In the genomic region with DNA sequence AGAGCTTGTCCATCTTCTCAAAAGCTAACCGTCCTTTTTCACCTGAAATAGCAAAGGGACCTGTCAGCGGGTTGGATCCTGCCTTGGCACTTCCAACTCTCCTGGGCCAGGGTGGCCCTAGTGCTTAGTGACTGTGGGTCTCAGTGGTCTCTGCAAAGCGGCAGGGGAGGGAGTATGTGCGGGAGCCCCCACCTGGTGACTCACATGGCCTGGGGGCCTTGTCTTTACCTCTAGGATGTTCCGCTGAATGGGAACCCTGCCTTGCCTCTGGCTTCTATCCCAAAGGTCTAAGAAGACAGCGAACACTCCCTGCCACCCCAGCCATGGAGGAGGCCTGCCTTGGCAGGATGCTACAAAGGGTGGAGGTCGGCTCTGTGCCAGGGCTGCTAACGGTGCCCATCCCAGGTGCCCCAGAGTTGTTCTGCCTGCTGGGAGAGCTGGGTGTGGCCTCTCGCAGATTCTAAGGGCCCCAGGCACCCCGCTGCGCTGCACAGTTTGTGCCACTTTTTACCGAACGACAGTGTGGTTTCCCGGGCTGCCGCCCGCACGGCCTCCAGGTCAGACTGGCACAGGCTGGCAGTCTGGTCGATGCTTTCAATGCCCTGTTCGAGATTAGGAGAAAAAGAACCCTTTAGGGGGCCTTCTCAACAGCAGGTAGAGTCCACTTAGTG, we compare ENCODE assay signal across 9 cellular contexts.
A peak's percentile ranks its signal among the peaks of the same experiment; 100 is the strongest.
DNase-seq lines count a peak whose midpoint lies in the region; ATAC-seq and TF ChIP-seq lines count a peak whose summit lies in the region.
"Had no signal": no experiment of that assay in that cellular context is flagged by ENCODE, and none has a peak within 500 bp of the region (broad histone marks: within the 10 kb centered on the region; RNA-seq: fewer than 3 reads in every experiment).

No MANE protein-coding gene starts in this region.

- H4K8ac ChIP-seq in H9 (replicated peaks; ENCODE audit: insufficient read length, low read depth, low read length) = no peak overlapping the region

- peaks cover 6 to 20% (median 20%) of the 10 kb centered on the region in 3 donors for H3K4me1 Mint-ChIP-seq in IgD-negative memory B cell
- no peaks in the 10 kb centered on the region for H3K4me1 Mint-ChIP-seq in H9

- TF ChIP-seq CTCF in breast epithelium (IDR thresholded peaks at IDR 0.05) = no peak
- no peak for TF ChIP-seq CTCF in psoas muscle (IDR thresholded peaks at IDR 0.05)
- no peak for TF ChIP-seq CTCF in H9 (conservative IDR thresholded peaks at IDR 0.05)

- H3T11ph ChIP-seq in H9 (ENCODE audit: low read length) = no peak overlapping the region

- H4K5ac ChIP-seq in H9 (ENCODE audit: insufficient read length, low read depth, low read length) = no peak overlapping the region

- no peak for TF ChIP-seq POLR2A in breast epithelium (IDR thresholded peaks at IDR 0.05)

- no peak overlapping the region for H2BK5ac ChIP-seq in H9 (ENCODE audit: insufficient read length, low read length)

- H3K27ac Mint-ChIP-seq in IgD-negative memory B cell (peak overlapping the region; percentile 39 to 89 (median 61)), H9 (no peak overlapping the region)

- peaks cover 6% of the 10 kb centered on the region for H3K36me3 Mint-ChIP-seq in IgD-negative memory B cell
- H3K36me3 Mint-ChIP-seq in H9 (ENCODE audit: insufficient read depth in 1 of 3, low read depth in 3 of 3) = peaks cover 3 to 25% (median 20%) of the 10 kb centered on the region in 3 experiments; a peak in 6 of 7 replicates

- H3K4me3 ChIP-seq in breast epithelium = no peak overlapping the region
- no peak overlapping the region for H3K4me3 ChIP-seq in psoas muscle
- H3K4me3 ChIP-seq: tibial nerve had no signal

- H4K20me1 ChIP-seq in H9 (ENCODE audit: control insufficient read depth, insufficient read depth, insufficient read length) = no peaks in the 10 kb centered on the region

- H3K27me3 Mint-ChIP-seq in IgD-negative memory B cell (no peaks in the 10 kb centered on the region), H9 (ENCODE audit: low read depth) (no peaks in the 10 kb centered on the region)

- H3K4ac ChIP-seq in H9 (ENCODE audit: low read depth, low read length) = no peak overlapping the region

- no peak overlapping the region for H3K56ac ChIP-seq in H9 (ENCODE audit: insufficient read length, low read depth, low read length)

- no peak overlapping the region for H2BK20ac ChIP-seq in H9 (ENCODE audit: low read depth, low read length, poor library complexity, severe bottlenecking)

- DNase-seq in NCI-H2171 treated with DMSO at 0.1 percent for 48 hours (lab: John Stamatoyannopoulos, UW) (peak; percentile 20), NCI-H2171 (lab: John Stamatoyannopoulos, UW) (no peak), breast epithelium (ENCODE audit: low spot score in 2 of 2) (peak in 1 of 2 donors; percentile 37), psoas muscle (peak in 1 of 2 donors; percentile 64), H9 (no peak), AML-193 (lab: John Stamatoyannopoulos, UW) (no peak)

- H3K79me1 ChIP-seq in H9 (ENCODE audit: insufficient read depth, low read depth, low read length, poor library complexity, severe bottlenecking) = no peaks in the 10 kb centered on the region

- no peak overlapping the region for H2BK120ac ChIP-seq in H9 (ENCODE audit: low read depth, low read length, poor library complexity, severe bottlenecking)

- no peak overlapping the region for H2AFZ ChIP-seq in H9 (ENCODE audit: low read length)

- H3K9me3 Mint-ChIP-seq in IgD-negative memory B cell (no peaks in the 10 kb centered on the region), H9 (peaks cover 0 to 3% of the 10 kb centered on the region in 2 experiments; a peak in 1 of 5 replicates)

- H3K27ac ChIP-seq in breast epithelium (peak overlapping the region; percentile 27 to 57), psoas muscle (no peak overlapping the region), H9 (ENCODE audit: insufficient read length, low read depth, low read length) (no peak overlapping the region)
- H3K27ac ChIP-seq: tibial nerve had no signal

- no peak overlapping the region for H3K18ac ChIP-seq in H9 (ENCODE audit: insufficient read length, low read depth, low read length)

- H2BK12ac ChIP-seq in H9 (ENCODE audit: insufficient read length, low read depth, low read length) = no peak overlapping the region

- H3K36me3 ChIP-seq in breast epithelium (no peaks in the 10 kb centered on the region), psoas muscle (ENCODE audit: insufficient read depth in 1 of 2, low read depth in 1 of 2) (peaks cover 7 to 77% of the 10 kb centered on the region in 2 donors)

- no peak overlapping the region for H4K91ac ChIP-seq in H9 (ENCODE audit: insufficient read length, low read depth, low read length)

- no peaks in the 10 kb centered on the region for H3K23me2 ChIP-seq in H9 (ENCODE audit: insufficient read length, low read depth, low read length, poor library complexity, severe bottlenecking)

- no peak overlapping the region for H3K4me2 ChIP-seq in H9 (ENCODE audit: insufficient read depth, insufficient read length, low read length)

- H3K9me3 ChIP-seq in breast epithelium (no peaks in the 10 kb centered on the region), psoas muscle (no peaks in the 10 kb centered on the region), H9 (ENCODE audit: control insufficient read depth, low read depth, low read length) (no peaks in the 10 kb centered on the region)
- H3K9me3 ChIP-seq: tibial nerve had no signal

- no peak overlapping the region for H3K9ac ChIP-seq in H9 (ENCODE audit: extremely low read depth, insufficient read length, low read length)

- intact Hi-C loops in breast epithelium (cut with DNase I; ENCODE audit: low total_unique reads) (no loop called here), psoas muscle (cut with DNase I) (no loop called here)

- 85 to 92% (median 89%) methylated on average over 19 of the region's 19 CpGs for WGBS in psoas muscle, 3 donors
- no CpG with 5 or more reads among the region's 19 CpGs for WGBS in H9 (ENCODE audit: extremely low coverage, insufficient read length, low lambda C conversion rate)

- peak overlapping the region in 1 of 4 donors; percentile 37 for H3K4me3 Mint-ChIP-seq in IgD-negative memory B cell
- no peak overlapping the region for H3K4me3 Mint-ChIP-seq in H9

- no peak overlapping the region for H2AK5ac ChIP-seq in H9 (ENCODE audit: insufficient read length, low read length)

- H3K4me1 ChIP-seq in breast epithelium (peaks cover 5 to 9% of the 10 kb centered on the region in 2 donors), psoas muscle (peaks cover 7% of the 10 kb centered on the region), H9 (ENCODE audit: insufficient read depth, low read length) (no peaks in the 10 kb centered on the region)

- no peak overlapping the region for H3K14ac ChIP-seq in H9 (ENCODE audit: insufficient read depth, low read length)

- H3K23ac ChIP-seq in H9 (ENCODE audit: insufficient read length, low read depth, low read length) = no peak overlapping the region

- no peaks in the 10 kb centered on the region for H3K79me2 ChIP-seq in H9 (ENCODE audit: insufficient read depth, low read length)

- H3K27me3 ChIP-seq in breast epithelium (no peaks in the 10 kb centered on the region), psoas muscle (ENCODE audit: insufficient read depth in 3 of 3, low read length in 2 of 3) (no peaks in the 10 kb centered on the region), H9 (ENCODE audit: insufficient read depth, low read length) (no peaks in the 10 kb centered on the region)
- H3K27me3 ChIP-seq: tibial nerve had no signal

- no peak overlapping the region for H2BK15ac ChIP-seq in H9 (ENCODE audit: low read depth, low read length)

- ATAC-seq in psoas muscle = peak in 3 of 4 donors; percentile 7 to 24 (median 16)
- ATAC-seq in GM21528 (IDR thresholded peaks at IDR 0.05; ENCODE audit: low FRiP score, unreplicated experiment) = no peak

Comparison
In these comparisons a context has a peak if more than half of its experiments do, and no peak if none do; other contexts are left out.
1. H3K27ac Mint-ChIP-seq: peak in IgD-negative memory B cell (3 of 3); none in H9 (0 of 3).
2. H3K27ac ChIP-seq: peak in breast epithelium (2 of 2); none in psoas muscle (single experiment) and H9 (single experiment).